In the genomic region with DNA sequence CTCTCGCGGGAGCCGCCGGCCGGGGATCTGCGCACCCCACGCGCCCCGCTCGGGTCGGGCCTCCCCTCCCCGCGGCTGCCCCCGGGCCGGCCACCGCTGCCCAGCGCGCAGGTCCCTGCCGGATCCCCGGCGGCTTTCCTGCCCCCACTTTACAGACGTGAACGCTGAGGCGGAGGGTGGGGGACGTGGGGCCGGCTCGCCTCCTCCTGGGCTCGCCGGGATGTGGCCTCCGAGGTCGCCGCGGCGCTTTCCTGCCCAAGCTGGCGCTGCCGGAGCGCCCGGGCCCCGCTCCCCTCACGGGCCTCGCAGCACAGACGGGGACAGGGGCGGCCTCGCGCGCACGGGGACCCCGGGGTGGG, we compare ENCODE assay signal across 9 cellular contexts. TPM values are rescaled to one million over a fixed set of nuclear protein-coding genes. Genes with fewer than 3 reads are reported as not detected.
DNase-seq lines count a peak whose midpoint lies in the region; TF ChIP-seq lines count a peak whose summit lies in the region.
"Had no signal": no experiment of that assay in that cellular context is flagged by ENCODE, and none has a peak within 500 bp of the region (broad histone marks: within the 10 kb centered on the region; RNA-seq: fewer than 3 reads in every experiment).

No MANE protein-coding gene starts in this region.

- peaks cover 36% of the 10 kb centered on the region for H3K27me3 Mint-ChIP-seq in activated T-cell treated with anti-CD3 and anti-CD28 coated beads, Interleukin-2, amount 50 U/mL, for 24 hours

- DNase-seq in activated T-cell treated with anti-CD3 and anti-CD28 coated beads, Interleukin-2, amount 50 U/mL, for 24 hours = peak; percentile 35
- DNase-seq in activated T-cell treated with anti-CD3 and anti-CD28 coated beads, Interleukin-2, amount 50 U/mL, for 1 hour = no peak
- no peak for DNase-seq in coronary artery (ENCODE audit: low spot score)
- DNase-seq in thyroid gland = peak in 1 of 2 donors; percentile 32
- no peak for DNase-seq in SKM-1 (lab: John Stamatoyannopoulos, UW; ENCODE audit: unreplicated experiment)
- no peak for DNase-seq in NCI-H1930 (lab: John Stamatoyannopoulos, UW)
- DNase-seq in RKO (ENCODE audit: low spot score) = no peak
- DNase-seq: activated gamma-delta T cell had no signal

- H3K9me3 ChIP-seq in liver (ENCODE audit: control insufficient read depth in 4 of 4, low read length in 3 of 4) = no peaks in the 10 kb centered on the region
- no peaks in the 10 kb centered on the region for H3K9me3 ChIP-seq in thyroid gland

- no peak overlapping the region for H3K4me3 Mint-ChIP-seq in activated T-cell treated with anti-CD3 and anti-CD28 coated beads, Interleukin-2, amount 50 U/mL, for 24 hours

- peak overlapping the region; percentile 19 to 87 for H3K27ac ChIP-seq in coronary artery
- peak overlapping the region; percentile 36 to 51 for H3K27ac ChIP-seq in liver (ENCODE audit: low read depth in 1 of 2, low read length in 2 of 2)
- H3K27ac ChIP-seq in thyroid gland = peak overlapping the region in 2 of 3 donors; percentile 4 to 32

- H3K4me1 ChIP-seq in liver (ENCODE audit: control insufficient read depth in 4 of 4, insufficient read depth in 4 of 4, low read length in 3 of 4) (peaks cover 29 to 82% (median 61%) of the 10 kb centered on the region in 4 donors), thyroid gland (peaks cover 5 to 29% of the 10 kb centered on the region in 2 donors)

- no peak overlapping the region for H3K9ac ChIP-seq in liver (ENCODE audit: low read depth in 1 of 2, low read length in 2 of 2)

- TF ChIP-seq CTCF in coronary artery (IDR thresholded peaks at IDR 0.05) (no peak), liver (IDR thresholded peaks at IDR 0.05; ENCODE audit: low read depth, low read length, missing input control) (no peak), thyroid gland (IDR thresholded peaks at IDR 0.05) (no peak)

- WGBS in liver = 2% methylated on average over 48 of the region's 48 CpGs
- 0% methylated on average over 3 of the region's 48 CpGs; no CpG with 5 or more reads in 1 of the 2 donors for WGBS in thyroid gland, 2 donors

- no peaks in the 10 kb centered on the region for H3K27me3 ChIP-seq in liver (ENCODE audit: control insufficient read depth in 4 of 4, insufficient read depth in 4 of 4, low read length in 3 of 4)
- no peaks in the 10 kb centered on the region for H3K27me3 ChIP-seq in thyroid gland

- H3K4me1 Mint-ChIP-seq in activated T-cell treated with anti-CD3 and anti-CD28 coated beads, Interleukin-2, amount 50 U/mL, for 24 hours (ENCODE audit: low read depth) = no peaks in the 10 kb centered on the region

- TF ChIP-seq POLR2A in thyroid gland (IDR thresholded peaks at IDR 0.05) = no peak

- H3K4me3 ChIP-seq in coronary artery (peak overlapping the region; percentile 82), liver (ENCODE audit: low read depth in 1 of 3, low read length in 3 of 3) (peak overlapping the region in 2 of 3 donors; percentile 57 to 82), thyroid gland (replicated peaks in 1 of 3) (peak overlapping the region in 1 of 3 donors; percentile 52)

- no peak for TF ChIP-seq RAD21 in liver (IDR thresholded peaks at IDR 0.05)

- H3K36me3 ChIP-seq in liver (ENCODE audit: control insufficient read depth in 4 of 4, insufficient read depth in 3 of 4, low read depth in 1 of 4, low read length in 3 of 4) (no peaks in the 10 kb centered on the region), thyroid gland (no peaks in the 10 kb centered on the region)

- no peaks in the 10 kb centered on the region for H3K9me3 Mint-ChIP-seq in activated T-cell treated with anti-CD3 and anti-CD28 coated beads, Interleukin-2, amount 50 U/mL, for 24 hours

- intact Hi-C loops in thyroid gland (cut with DNase I) = no loop called here

- no peaks in the 10 kb centered on the region for H3K36me3 Mint-ChIP-seq in activated T-cell treated with anti-CD3 and anti-CD28 coated beads, Interleukin-2, amount 50 U/mL, for 24 hours (ENCODE audit: low read depth)

- no peak overlapping the region for H3K27ac Mint-ChIP-seq in activated T-cell treated with anti-CD3 and anti-CD28 coated beads, Interleukin-2, amount 50 U/mL, for 24 hours

TF ChIP-seq in liver, 16 proteins besides CTCF, POLR2A, EP300 and RAD21:
- no peak for TF ChIP-seq HNF4G (IDR thresholded peaks at IDR 0.05)
- TF ChIP-seq, protein P1, sequence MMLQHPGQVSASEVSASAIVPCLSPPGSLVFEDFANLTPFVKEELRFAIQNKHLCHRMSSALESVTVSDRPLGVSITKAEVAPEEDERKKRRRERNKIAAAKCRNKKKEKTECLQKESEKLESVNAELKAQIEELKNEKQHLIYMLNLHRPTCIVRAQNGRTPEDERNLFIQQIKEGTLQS (IDR thresholded peaks at IDR 0.05) = no peak
- no peak for TF ChIP-seq RXRA (IDR thresholded peaks at IDR 0.05)
- no peak for TF ChIP-seq FOXA2 (IDR thresholded peaks at IDR 0.05)
- no peak for TF ChIP-seq TAF1 (conservative IDR thresholded peaks at IDR 0.05)
- no peak for TF ChIP-seq YY1 (IDR thresholded peaks at IDR 0.05)
- TF ChIP-seq SP1 (IDR thresholded peaks at IDR 0.05) = no peak
- TF ChIP-seq, protein P2, sequence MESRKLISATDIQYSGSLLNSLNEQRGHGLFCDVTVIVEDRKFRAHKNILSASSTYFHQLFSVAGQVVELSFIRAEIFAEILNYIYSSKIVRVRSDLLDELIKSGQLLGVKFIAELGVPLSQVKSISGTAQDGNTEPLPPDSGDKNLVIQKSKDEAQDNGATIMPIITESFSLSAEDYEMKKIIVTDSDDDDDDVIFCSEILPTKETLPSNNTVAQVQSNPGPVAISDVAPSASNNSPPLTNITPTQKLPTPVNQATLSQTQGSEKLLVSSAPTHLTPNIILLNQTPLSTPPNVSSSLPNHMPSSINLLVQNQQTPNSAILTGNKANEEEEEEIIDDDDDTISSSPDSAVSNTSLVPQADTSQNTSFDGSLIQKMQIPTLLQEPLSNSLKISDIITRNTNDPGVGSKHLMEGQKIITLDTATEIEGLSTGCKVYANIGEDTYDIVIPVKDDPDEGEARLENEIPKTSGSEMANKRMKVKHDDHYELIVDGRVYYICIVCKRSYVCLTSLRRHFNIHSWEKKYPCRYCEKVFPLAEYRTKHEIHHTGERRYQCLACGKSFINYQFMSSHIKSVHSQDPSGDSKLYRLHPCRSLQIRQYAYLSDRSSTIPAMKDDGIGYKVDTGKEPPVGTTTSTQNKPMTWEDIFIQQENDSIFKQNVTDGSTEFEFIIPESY (IDR thresholded peaks at IDR 0.05) = no peak
- no peak for TF ChIP-seq GABPA (IDR thresholded peaks at IDR 0.05 in 1 of 2, conservative IDR thresholded peaks at IDR 0.05 in 1 of 2)
- no peak for TF ChIP-seq FOXA1 (IDR thresholded peaks at IDR 0.05)
- no peak for TF ChIP-seq NR2F2 (IDR thresholded peaks at IDR 0.05)
- no peak for TF ChIP-seq HNF4A (conservative IDR thresholded peaks at IDR 0.05)

RNA-seq across cellular contexts. Expression of a gene that starts 26.7 kb away (rescaled TPM):
- 1 to 10 TPM in 1 of 2 donors, under 1 TPM in 1; 0.65 to 1.8 TPM for total RNA-seq in liver
- 1 to 10 TPM in 1 of 2 donors, under 1 TPM in 1; 0.04 to 5.4 TPM for polyA plus RNA-seq in liver
- 1 to 10 TPM; 1.6 to 4.9 (median 2.5) TPM for total RNA-seq in thyroid gland

RNA-seq across cellular contexts. Expression of a gene that starts 31.5 kb away (rescaled TPM):
- 10 to 100 TPM in 1 of 2 donors, 1 to 10 TPM in 1; 9.8 to 24.6 TPM for total RNA-seq in liver
- 10 to 100 TPM; 17.5 to 21.2 TPM for polyA plus RNA-seq in liver
- total RNA-seq in thyroid gland = 10 to 100 TPM; 41.6 to 61.1 (median 49.3) TPM

RNA-seq across cellular contexts. Expression of a gene that starts 43.4 kb away (rescaled TPM):
- total RNA-seq in liver (10 to 100 TPM; 16.1 to 17.2 TPM), thyroid gland (10 to 100 TPM; 37.6 to 54.1 (median 47.3) TPM)
- 10 to 100 TPM; 30.3 to 30.6 TPM for polyA plus RNA-seq in liver

RNA-seq across cellular contexts. Expression of a gene that starts 56.5 kb away (rescaled TPM):
- total RNA-seq in liver (1 to 10 TPM; 3.9 to 4.8 TPM), thyroid gland (10 to 100 TPM; 13.3 to 23.2 (median 18.3) TPM)
- polyA plus RNA-seq in liver = 1 to 10 TPM in 1 of 2 donors, under 1 TPM in 1; 0.44 to 3.5 TPM
